Comparison of ENCODE assay signal across 27 cellular contexts in the genomic region with DNA sequence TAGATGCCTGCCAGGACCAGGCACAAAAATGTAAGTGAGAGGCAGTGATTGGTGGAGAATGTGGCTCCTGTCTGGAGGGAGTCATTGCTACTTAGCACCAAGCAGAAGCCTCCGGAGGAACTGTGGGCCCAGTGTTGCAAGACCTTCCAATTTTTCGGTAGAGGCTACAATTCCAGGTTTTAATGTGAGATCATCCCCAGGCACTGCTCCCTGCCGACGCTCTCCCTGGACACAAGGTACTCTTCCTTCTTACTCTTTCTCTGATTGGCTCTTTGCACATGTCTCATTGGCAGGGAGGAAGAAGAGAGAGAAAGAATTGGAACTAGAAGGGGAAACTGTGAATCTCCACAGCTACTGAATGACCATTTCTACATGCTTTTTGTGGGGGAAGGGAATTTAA. TPM values are rescaled to one million over a fixed set of nuclear protein-coding genes. Genes with fewer than 3 reads are reported as not detected.
A peak's percentile ranks its signal among the peaks of the same experiment; 100 is the strongest.
DNase-seq lines count a peak whose midpoint lies in the region; ATAC-seq, FAIRE-seq and TF ChIP-seq lines count a peak whose summit lies in the region.
"Had no signal": no experiment of that assay in that cellular context is flagged by ENCODE, and none has a peak within 500 bp of the region (broad histone marks: within the 10 kb centered on the region; RNA-seq: fewer than 3 reads in every experiment).

No MANE protein-coding gene starts in this region.

- no peak overlapping the region for H3K4me3 Mint-ChIP-seq in activated naive CD8-positive, alpha-beta T cell treated with anti-CD3 and anti-CD28 coated beads for 36 hours
- H3K4me3 Mint-ChIP-seq in activated naive CD8-positive, alpha-beta T cell treated with anti-CD3 and anti-CD28 coated beads, Interleukin-2, amount 50 U/mL, for 24 hours = no peak overlapping the region
- no peak overlapping the region for H3K4me3 Mint-ChIP-seq in astrocyte (ENCODE audit: unreplicated experiment)
- H3K4me3 Mint-ChIP-seq: CD4-positive, alpha-beta T cell; IgD-negative memory B cell; T-cell had no signal

- FAIRE-seq in astrocyte (lab: Jason Lieb, UNC) = no peak
- FAIRE-seq: A549, G401.6, GM12892, GM18507, GM19239, H54 had no signal

- no peak for ATAC-seq in activated naive CD8-positive, alpha-beta T cell treated with anti-CD3 and anti-CD28 coated beads, Interleukin-2, amount 50 U/mL, for 24 hours
- ATAC-seq in lower lobe of right lung = peak; percentile 49 to 72
- ATAC-seq: A549, T-cell had no signal

- no peaks in the 10 kb centered on the region for H3K36me3 Mint-ChIP-seq in activated naive CD8-positive, alpha-beta T cell treated with anti-CD3 and anti-CD28 coated beads for 36 hours
- no peaks in the 10 kb centered on the region for H3K36me3 Mint-ChIP-seq in activated naive CD8-positive, alpha-beta T cell treated with anti-CD3 and anti-CD28 coated beads, Interleukin-2, amount 50 U/mL, for 24 hours (ENCODE audit: low read depth)
- no peaks in the 10 kb centered on the region for H3K36me3 Mint-ChIP-seq in astrocyte (ENCODE audit: low read depth, unreplicated experiment)
- H3K36me3 Mint-ChIP-seq: IgD-negative memory B cell, T-cell had no signal

- H3K4me1 Mint-ChIP-seq in activated naive CD8-positive, alpha-beta T cell treated with anti-CD3 and anti-CD28 coated beads for 36 hours = no peaks in the 10 kb centered on the region
- H3K4me1 Mint-ChIP-seq in activated naive CD8-positive, alpha-beta T cell treated with anti-CD3 and anti-CD28 coated beads, Interleukin-2, amount 50 U/mL, for 24 hours = no peaks in the 10 kb centered on the region
- H3K4me1 Mint-ChIP-seq in astrocyte (ENCODE audit: low read depth, unreplicated experiment) = no peaks in the 10 kb centered on the region
- H3K4me1 Mint-ChIP-seq: T-cell had no signal

- no peaks in the 10 kb centered on the region for H3K27me3 Mint-ChIP-seq in activated naive CD8-positive, alpha-beta T cell treated with anti-CD3 and anti-CD28 coated beads for 36 hours
- H3K27me3 Mint-ChIP-seq in activated naive CD8-positive, alpha-beta T cell treated with anti-CD3 and anti-CD28 coated beads, Interleukin-2, amount 50 U/mL, for 24 hours = no peaks in the 10 kb centered on the region
- peaks cover 15% of the 10 kb centered on the region for H3K27me3 Mint-ChIP-seq in astrocyte (ENCODE audit: low read depth, unreplicated experiment)
- H3K27me3 Mint-ChIP-seq: CD4-positive, alpha-beta T cell had no signal

- H3K4me3 ChIP-seq in astrocyte (ENCODE audit: insufficient read depth, low read depth, low read length) (no peak overlapping the region), lower lobe of right lung (no peak overlapping the region), left ventricle myocardium inferior (no peak overlapping the region), breast epithelium (no peak overlapping the region)
- H3K4me3 ChIP-seq: A549, PC-9 had no signal

- no peak for TF ChIP-seq POLR2A in breast epithelium (IDR thresholded peaks at IDR 0.05)

- H3K4me1 ChIP-seq in astrocyte (ENCODE audit: insufficient read depth, low read length) = no peaks in the 10 kb centered on the region
- no peaks in the 10 kb centered on the region for H3K4me1 ChIP-seq in lower lobe of right lung
- no peaks in the 10 kb centered on the region for H3K4me1 ChIP-seq in left ventricle myocardium inferior
- H3K4me1 ChIP-seq in breast epithelium = no peaks in the 10 kb centered on the region
- H3K4me1 ChIP-seq: A549, BE2C had no signal

- H3K4me2 ChIP-seq in astrocyte (ENCODE audit: low read length) = no peak overlapping the region
- H3K4me2 ChIP-seq: A549, PC-9, SK-N-SH had no signal

- H3K9me3 ChIP-seq in astrocyte (ENCODE audit: insufficient read depth, low read depth, low read length) = no peaks in the 10 kb centered on the region
- no peaks in the 10 kb centered on the region for H3K9me3 ChIP-seq in lower lobe of right lung
- no peaks in the 10 kb centered on the region for H3K9me3 ChIP-seq in left ventricle myocardium inferior (replicated peaks)
- no peaks in the 10 kb centered on the region for H3K9me3 ChIP-seq in breast epithelium
- H3K9me3 ChIP-seq: A549, BE2C, SK-N-SH had no signal

- no peaks in the 10 kb centered on the region for H3K79me2 ChIP-seq in astrocyte (ENCODE audit: insufficient read depth, low read length)

- no peaks in the 10 kb centered on the region for H4K20me1 ChIP-seq in astrocyte (ENCODE audit: insufficient read depth, low read length)

- H3K9me3 Mint-ChIP-seq in activated naive CD8-positive, alpha-beta T cell treated with anti-CD3 and anti-CD28 coated beads for 36 hours = no peaks in the 10 kb centered on the region
- H3K9me3 Mint-ChIP-seq in activated naive CD8-positive, alpha-beta T cell treated with anti-CD3 and anti-CD28 coated beads, Interleukin-2, amount 50 U/mL, for 24 hours = no peaks in the 10 kb centered on the region
- H3K9me3 Mint-ChIP-seq in astrocyte (ENCODE audit: unreplicated experiment) = no peaks in the 10 kb centered on the region
- H3K9me3 Mint-ChIP-seq: CD4-positive, alpha-beta T cell; IgD-negative memory B cell; T-cell had no signal

- H3K36me3 ChIP-seq in astrocyte (ENCODE audit: insufficient read depth, low read length) = no peaks in the 10 kb centered on the region
- H3K36me3 ChIP-seq in lower lobe of right lung = no peaks in the 10 kb centered on the region
- H3K36me3 ChIP-seq in left ventricle myocardium inferior = no peaks in the 10 kb centered on the region
- no peaks in the 10 kb centered on the region for H3K36me3 ChIP-seq in breast epithelium
- H3K36me3 ChIP-seq: BE2C had no signal

- H3K27me3 ChIP-seq in astrocyte (ENCODE audit: insufficient read depth, low read length) (peaks cover 9% of the 10 kb centered on the region), lower lobe of right lung (ENCODE audit: low read depth) (no peaks in the 10 kb centered on the region), left ventricle myocardium inferior (ENCODE audit: low read depth) (peaks cover 11% of the 10 kb centered on the region), breast epithelium (no peaks in the 10 kb centered on the region)
- H3K27me3 ChIP-seq: BE2C had no signal

- H2AFZ ChIP-seq in astrocyte (ENCODE audit: low read depth, low read length) = peak overlapping the region; percentile 18
- H2AFZ ChIP-seq: PC-9 had no signal

- H3K9ac ChIP-seq in astrocyte (ENCODE audit: low read length) = no peak overlapping the region
- H3K9ac ChIP-seq: SK-N-SH had no signal

- H3K27ac ChIP-seq in astrocyte (ENCODE audit: low read depth, low read length) (no peak overlapping the region), lower lobe of right lung (no peak overlapping the region), left ventricle myocardium inferior (replicated peaks) (no peak overlapping the region), breast epithelium (no peak overlapping the region)
- H3K27ac ChIP-seq: A549, PC-9 had no signal

- TF ChIP-seq CTCF in astrocyte (IDR thresholded peaks at IDR 0.05; ENCODE audit: insufficient read depth, low read depth, low read length) (no peak), lower lobe of right lung (IDR thresholded peaks at IDR 0.05) (no peak), left ventricle myocardium inferior (IDR thresholded peaks at IDR 0.05; ENCODE audit: borderline replicate concordance) (no peak), breast epithelium (IDR thresholded peaks at IDR 0.05) (no peak)

- intact Hi-C loops in lower lobe of right lung (cut with DNase I) (no loop called here), left ventricle myocardium inferior (cut with micrococcal nuclease) (no loop called here), breast epithelium (cut with DNase I; ENCODE audit: low total_unique reads) (no loop called here)

- H3K27ac Mint-ChIP-seq in activated naive CD8-positive, alpha-beta T cell treated with anti-CD3 and anti-CD28 coated beads for 36 hours = peak overlapping the region; percentile 35
- no peak overlapping the region for H3K27ac Mint-ChIP-seq in activated naive CD8-positive, alpha-beta T cell treated with anti-CD3 and anti-CD28 coated beads, Interleukin-2, amount 50 U/mL, for 24 hours
- no peak overlapping the region for H3K27ac Mint-ChIP-seq in astrocyte (ENCODE audit: unreplicated experiment)
- H3K27ac Mint-ChIP-seq: CD4-positive, alpha-beta T cell; IgD-negative memory B cell; T-cell had no signal

- no peak for DNase-seq in activated naive CD8-positive, alpha-beta T cell treated with anti-CD3 and anti-CD28 coated beads for 36 hours
- DNase-seq in activated naive CD8-positive, alpha-beta T cell treated with anti-CD3 and anti-CD28 coated beads, Interleukin-2, amount 50 U/mL, for 24 hours = no peak
- DNase-seq in astrocyte (ENCODE audit: low read depth) (no peak), lower lobe of right lung (no peak), left ventricle myocardium inferior (no peak), breast epithelium (ENCODE audit: low spot score in 2 of 2) (no peak), NCI-H2029 (lab: John Stamatoyannopoulos, UW) (no peak)
- DNase-seq: BE2C; CD4-positive, alpha-beta T cell; COR-L47; DMS153; NCI-H1417; NCI-H1694 treated with DMSO at 0.1 percent for 48 hours; NCI-H446; NCI-H526; PC-9; RPMI8226; SHP77 treated with DMSO at 0.1 percent for 48 hours; SK-N-SH; T-cell had no signal

RNA-seq across cellular contexts. Expression of gene EP300, which starts 53.7 kb away (rescaled TPM):
- 10 to 100 TPM; 38.5 to 39.5 TPM for total RNA-seq in activated naive CD8-positive, alpha-beta T cell treated with anti-CD3 and anti-CD28 coated beads for 36 hours
- total RNA-seq in astrocyte (54.4 and 64.7 TPM in 2 replicates), lower lobe of right lung (73.7 TPM), left ventricle myocardium inferior (26.2 TPM), breast epithelium (100 to 1,000 TPM in 1 of 3 donors, 10 to 100 TPM in 2; 50.5 to 118 (median 56.2) TPM)
